Comparison of ENCODE assay signal across 9 cellular contexts in the genomic region with DNA sequence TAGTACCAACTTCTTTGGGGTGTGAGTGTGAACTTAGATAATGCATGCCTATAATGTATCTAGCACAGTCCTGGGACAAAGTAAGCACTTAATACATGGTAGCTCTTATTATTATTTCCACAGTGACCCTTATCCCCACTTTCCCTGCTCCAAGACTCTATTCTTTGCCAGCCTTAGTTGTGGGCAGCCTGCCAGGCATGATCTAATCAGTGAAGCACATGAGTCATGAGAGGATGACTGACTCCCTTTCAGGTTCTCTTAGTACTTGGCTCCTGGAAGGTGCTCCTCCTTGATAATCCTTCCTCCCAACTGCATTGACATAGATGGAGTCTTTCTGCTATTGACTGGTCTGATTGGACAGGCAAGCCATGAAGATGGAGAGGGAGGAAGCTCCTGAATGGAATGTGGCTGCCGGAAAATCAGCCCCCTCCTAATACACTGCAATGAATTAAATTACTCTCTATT. TPM values are rescaled to one million over a fixed set of nuclear protein-coding genes. Genes with fewer than 3 reads are reported as not detected.
DNase-seq lines count a peak whose midpoint lies in the region; ATAC-seq and TF ChIP-seq lines count a peak whose summit lies in the region.
"Had no signal": no experiment of that assay in that cellular context is flagged by ENCODE, and none has a peak within 500 bp of the region (broad histone marks: within the 10 kb centered on the region; RNA-seq: fewer than 3 reads in every experiment).

No MANE protein-coding gene starts in this region.

- H3K4me1 ChIP-seq in prostate gland (replicated peaks): no peaks in the 10 kb centered on the region
- H3K4me1 ChIP-seq: HAP-1 had no signal

- DNase-seq in NCI-H345 (lab: John Stamatoyannopoulos, UW) (peak; percentile 66), prostate gland (ENCODE audit: low spot score) (peak; percentile 39), NOMO-1 (lab: John Stamatoyannopoulos, UW; ENCODE audit: unreplicated experiment in 2 of 2) (no peak)

- no peak overlapping the region for H3K27ac ChIP-seq in prostate gland

- no peak overlapping the region for H3K4me3 ChIP-seq in prostate gland
- H3K4me3 ChIP-seq: HAP-1 had no signal

- intact Hi-C loops in prostate gland (cut with DNase I): loop anchor here (5.0 kb wide), 2 partner anchors 262 to 497 kb away; no protein-coding TSS in a partner anchor

- no peak for TF ChIP-seq CTCF in prostate gland (IDR thresholded peaks at IDR 0.05)

- ATAC-seq in GM18511 (IDR thresholded peaks at IDR 0.05; ENCODE audit: unreplicated experiment) (peak; percentile 23), esophagus mucosa (peak; percentile 87), GM18873 (IDR thresholded peaks at IDR 0.05; ENCODE audit: low FRiP score, unreplicated experiment) (no peak), GM19023 (IDR thresholded peaks at IDR 0.05; ENCODE audit: unreplicated experiment) (no peak), HG03139 (IDR thresholded peaks at IDR 0.05; ENCODE audit: unreplicated experiment) (no peak)

- no peak for TF ChIP-seq POLR2A in prostate gland (IDR thresholded peaks at IDR 0.05)

- H3K36me3 ChIP-seq in prostate gland: no peaks in the 10 kb centered on the region
- H3K36me3 ChIP-seq: HAP-1 had no signal

- H3K27me3 ChIP-seq in prostate gland (replicated peaks; ENCODE audit: insufficient read depth): no peaks in the 10 kb centered on the region

- H3K9me3 ChIP-seq in prostate gland: no peaks in the 10 kb centered on the region
- H3K9me3 ChIP-seq: HAP-1 had no signal

- WGBS in prostate gland: 85% methylated on average over 1 of the region's 1 CpG

RNA-seq across cellular contexts. Expression of gene GNG12, which starts 17.4 kb away (rescaled TPM):
- total RNA-seq in esophagus mucosa: 73.2 TPM
- 10 to 100 TPM; 49.4 to 61.5 TPM for total RNA-seq in prostate gland

Comparison
In these comparisons a context has a peak if more than half of its experiments do, and no peak if none do; other contexts are left out.
1. ATAC-seq: peak in GM18511 (single experiment) and esophagus mucosa (single experiment); none in GM18873 (single experiment), GM19023 (single experiment) and HG03139 (single experiment).
2. DNase-seq: peak in NCI-H345 (single experiment) and prostate gland (single experiment); none in NOMO-1 (0 of 2).